8 cellular contexts compared by ENCODE assay signal in the genomic region with DNA sequence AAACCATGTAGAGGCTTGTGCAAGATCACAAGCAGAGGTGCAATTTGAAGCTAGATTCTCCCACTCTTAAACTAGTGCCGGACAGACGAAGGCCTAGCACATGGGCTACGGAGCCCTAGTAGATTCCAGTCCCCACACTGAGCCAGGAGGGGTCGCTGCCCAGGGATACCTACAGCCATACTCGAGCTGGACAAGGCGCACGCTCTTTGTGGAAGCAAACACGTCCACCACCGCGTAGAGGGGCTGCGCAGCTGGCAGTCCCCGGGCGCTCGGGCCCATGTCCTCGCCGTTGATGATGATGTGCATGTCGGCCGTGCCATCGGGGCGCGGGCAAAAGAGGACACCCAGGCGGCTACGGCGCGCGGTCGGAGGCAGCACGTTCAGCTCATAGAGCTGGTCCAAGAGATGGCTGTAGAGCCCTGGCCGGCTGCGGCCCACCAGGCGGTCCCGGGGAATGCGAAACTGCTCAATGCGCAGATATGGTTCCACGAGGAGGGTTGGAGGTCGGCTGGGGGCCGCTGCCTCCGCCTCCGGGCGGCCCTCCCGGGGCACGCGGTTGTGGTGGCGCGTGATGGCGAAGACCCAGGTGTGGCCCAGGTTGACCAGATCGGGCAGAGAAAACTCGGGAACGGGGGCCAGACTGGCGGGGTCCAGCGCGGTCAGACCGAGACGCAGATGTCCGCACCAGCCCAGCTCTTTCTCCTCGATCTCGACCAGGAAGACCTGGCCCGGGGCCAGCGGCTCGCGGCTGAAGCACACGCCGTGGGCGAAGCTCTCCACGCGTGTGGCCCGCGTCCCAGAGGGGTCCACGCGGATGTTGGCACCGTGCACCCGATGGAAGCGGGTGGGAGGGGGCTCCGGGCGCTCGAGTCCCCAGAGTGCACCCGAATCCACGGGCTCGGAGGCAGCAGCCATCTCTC. TPM values are rescaled to one million over a fixed set of nuclear protein-coding genes. Genes with fewer than 3 reads are reported as not detected.
DNase-seq lines count a peak whose midpoint lies in the region; ATAC-seq and TF ChIP-seq lines count a peak whose summit lies in the region.

No MANE protein-coding gene starts in this region.

- H3K4me3 ChIP-seq in PC-9 (peak overlapping the region; percentile 82), urinary bladder (ENCODE audit: low read depth, low read length) (peak overlapping the region; percentile 60)

- no peaks in the 10 kb centered on the region for H3K9me2 ChIP-seq in PC-9 (ENCODE audit: insufficient read depth)

- peak overlapping the region; percentile 99 for H2AFZ ChIP-seq in PC-9

- ATAC-seq in HG03196 (IDR thresholded peaks at IDR 0.05; ENCODE audit: unreplicated experiment), result peak; percentile 31
- peak; percentile 79 for ATAC-seq in Right ventricle myocardium inferior
- ATAC-seq in omental fat pad (ENCODE audit: low FRiP score), result peak; percentile 83

- CTCF ChIA-PET in PC-9 (lab: Charles Lee), result interaction anchor here (1.0 kb wide), 1 partner anchor 14 kb away, joined by 3 read pairs; no protein-coding TSS in a partner anchor

- H3K27ac ChIP-seq in PC-9, result no peak overlapping the region
- peak overlapping the region; percentile 9 for H3K27ac ChIP-seq in adipose tissue (ENCODE audit: low read depth, low read length)
- H3K27ac ChIP-seq in urinary bladder (ENCODE audit: low read depth), result peak overlapping the region; percentile 71

- H3K9me3 ChIP-seq in PC-9 (ENCODE audit: insufficient read depth, low read depth), result no peaks in the 10 kb centered on the region

- peaks cover 15% of the 10 kb centered on the region for H3K79me2 ChIP-seq in PC-9 (ENCODE audit: low read depth)

- DNase-seq in PC-9 (no peak), Right ventricle myocardium inferior (ENCODE audit: missing footprints) (peak; percentile 92), omental fat pad (ENCODE audit: low spot score) (peak; percentile 80)
- DNase-seq in NK-92 treated with Interleukin-12 subunit alpha and Interleukin-12 subunit beta, amount 100 ng/mL, for 24 hours (lab: John Stamatoyannopoulos, UW), result no peak

- H3F3A ChIP-seq in PC-9 (ENCODE audit: insufficient read depth, low read depth), result peaks cover 44% of the 10 kb centered on the region

- intact Hi-C loops in PC-9 (cut with micrococcal nuclease; ENCODE audit: unreplicated experiment), result loop anchor here (5.0 kb wide), 1 partner anchor 73 kb away; no protein-coding TSS in a partner anchor
- intact Hi-C loops in Right ventricle myocardium inferior (cut with DNase I), result loop anchor here (1.0 to 2.0 kb wide), 2 partner anchors 45 to 80 kb away; no protein-coding TSS in a partner anchor

- peak overlapping the region; percentile 98 for H3K4me2 ChIP-seq in PC-9

- no peaks in the 10 kb centered on the region for H3K27me3 ChIP-seq in PC-9 (ENCODE audit: insufficient read depth, low read depth)

- TF ChIP-seq CTCF in GM12872 (IDR thresholded peaks at IDR 0.05; ENCODE audit: insufficient read depth, low read depth, low read length), result peak; percentile 64
- no peak for TF ChIP-seq CTCF in PC-9 (conservative IDR thresholded peaks at IDR 0.05)
- TF ChIP-seq CTCF in omental fat pad (IDR thresholded peaks at IDR 0.05), result peak in 1 of 3 donors; percentile 31

- H3K4me1 ChIP-seq in PC-9 (replicated peaks; ENCODE audit: insufficient read depth), result peaks cover 21% of the 10 kb centered on the region
- H3K4me1 ChIP-seq in urinary bladder (ENCODE audit: insufficient read depth), result no peaks in the 10 kb centered on the region

- 1% methylated on average over 66 to 79 of the region's 79 CpGs for WGBS in adipose tissue, 3 donors
- under 1% methylated on average over 79 of the region's 79 CpGs for WGBS in urinary bladder

- no TSS peak for BruUV-seq in PC-9 (replicated peaks; lab: Mats Ljungman, UMichigan)

- H3K36me3 ChIP-seq in PC-9 (ENCODE audit: low read depth) (peaks cover 12% of the 10 kb centered on the region; the same call in 1 of the 2 replicates), urinary bladder (ENCODE audit: insufficient read depth) (peaks cover 1% of the 10 kb centered on the region)

- H4K20me1 ChIP-seq in PC-9 (ENCODE audit: insufficient read depth), result no peaks in the 10 kb centered on the region

- POLR2A ChIA-PET in PC-9 (lab: Charles Lee; ENCODE audit: unreplicated experiment), result interaction anchor here (0.6 kb wide), 2 partner anchors 71 to 103 kb away, joined by 5 to 11 read pairs; no protein-coding TSS in a partner anchor

RNA-seq across cellular contexts. Expression of gene NEURL2, which starts 0.7 kb away (rescaled TPM):
- 6.5 and 9.2 TPM in 2 replicates for total RNA-seq in PC-9 (2021)
- 1 to 10 TPM; 3.2 to 8.0 (median 4.6) TPM for polyA plus RNA-seq in adipose tissue
- 5.0 TPM for total RNA-seq in Right ventricle myocardium inferior
- total RNA-seq in omental fat pad, result 10 to 100 TPM in 3 of 4 donors, 1 to 10 TPM in 1; 8.5 to 32.0 (median 11.6) TPM
- 4.8 TPM for total RNA-seq in urinary bladder
- 11.7 TPM for polyA plus RNA-seq in urinary bladder

RNA-seq across cellular contexts. Expression of gene CTSA, which starts 0.8 kb away (rescaled TPM):
- total RNA-seq in PC-9 (2021) (123 and 132 TPM in 2 replicates), Right ventricle myocardium inferior (113 TPM), omental fat pad (100 to 1,000 TPM in 1 of 4 donors, 10 to 100 TPM in 3; 79.2 to 148 (median 85.9) TPM), urinary bladder (31.7 TPM)
- polyA plus RNA-seq in adipose tissue (100 to 1,000 TPM in 1 of 3 donors, 10 to 100 TPM in 2; 46.4 to 116 (median 82.4) TPM), urinary bladder (129 TPM)

RNA-seq across cellular contexts. Expression of gene SPATA25, which starts 2.9 kb away (rescaled TPM):
- total RNA-seq in PC-9 (2021) (5.2 and 6.3 TPM in 2 replicates), Right ventricle myocardium inferior (2.0 TPM), omental fat pad (10 to 100 TPM in 1 of 4 donors, 1 to 10 TPM in 3; 1.8 to 27.0 (median 3.6) TPM), urinary bladder (1.7 TPM)
- polyA plus RNA-seq in adipose tissue (1 to 10 TPM; 1.0 to 2.7 (median 1.1) TPM), urinary bladder (3.8 TPM)

RNA-seq across cellular contexts. Expression of gene ZSWIM1, which starts 9.3 kb away (rescaled TPM):
- total RNA-seq in PC-9 (2021) (13.2 and 13.5 TPM in 2 replicates), Right ventricle myocardium inferior (11.4 TPM), omental fat pad (1 to 10 TPM; 5.5 to 9.9 (median 7.0) TPM), urinary bladder (4.6 TPM)
- polyA plus RNA-seq in adipose tissue (1 to 10 TPM; 2.5 to 4.0 (median 3.0) TPM), urinary bladder (6.9 TPM)

RNA-seq across cellular contexts. Expression of gene PLTP, which starts 21.6 kb away (rescaled TPM):
- total RNA-seq in PC-9 (2021) (113 and 127 TPM in 2 replicates), Right ventricle myocardium inferior (156 TPM), omental fat pad (1,000 to 10,000 TPM in 1 of 4 donors, 100 to 1,000 TPM in 3; 215 to 1,101 (median 301) TPM), urinary bladder (51.5 TPM)
- polyA plus RNA-seq in adipose tissue (100 to 1,000 TPM; 113 to 308 (median 276) TPM), urinary bladder (221 TPM)

Comparison
In these comparisons a context has a peak if more than half of its experiments do, and no peak if none do; other contexts are left out.
1. ATAC-seq: peak in every context shown above with its lines; median percentile 83 in omental fat pad; 79 in Right ventricle myocardium inferior; 31 in HG03196.
2. DNase-seq: peak in Right ventricle myocardium inferior (single experiment) and omental fat pad (single experiment); none in PC-9 (0 of 2) and NK-92 treated with Interleukin-12 subunit alpha and Interleukin-12 subunit beta, amount 100 ng/mL, for 24 hours (single experiment).